8 cellular contexts compared by ENCODE assay signal in the genomic region with DNA sequence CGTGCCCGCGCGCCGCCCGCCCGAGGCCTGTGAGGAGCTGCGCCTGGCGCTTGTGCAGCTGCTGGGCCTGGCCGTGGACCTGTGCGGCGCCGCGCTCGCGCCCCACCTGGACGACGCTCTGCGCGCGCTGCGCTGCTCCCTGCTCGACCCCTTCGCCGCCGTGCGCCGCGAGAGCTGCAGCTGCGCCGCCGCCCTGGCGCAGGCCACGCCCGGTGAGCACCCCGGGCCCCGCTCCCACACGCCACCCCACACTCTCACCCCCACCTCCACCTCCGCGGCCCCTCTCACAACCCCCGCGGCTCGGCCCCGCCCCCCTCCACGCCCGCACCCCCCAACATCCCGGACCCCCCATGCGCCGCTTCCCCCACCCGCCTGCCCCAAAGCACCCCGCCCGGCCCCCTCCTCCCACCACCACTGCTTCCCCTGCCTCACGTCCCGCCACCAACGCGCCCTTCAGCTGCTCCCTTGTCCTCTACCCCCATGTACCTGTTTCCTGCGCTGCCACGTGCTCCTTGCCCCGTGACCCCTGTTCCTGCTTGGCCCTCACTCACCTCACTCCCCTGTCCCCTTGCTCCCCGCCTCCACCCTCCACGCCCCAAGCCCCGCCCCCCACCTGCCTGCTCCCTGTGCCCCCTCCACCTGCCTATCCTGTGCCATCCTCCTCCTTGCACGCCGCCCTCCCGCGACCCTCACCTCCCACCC. TPM values are rescaled to one million over a fixed set of nuclear protein-coding genes. Genes with fewer than 3 reads are reported as not detected.
A peak's percentile ranks its signal among the peaks of the same experiment; 100 is the strongest.
DNase-seq lines count a peak whose midpoint lies in the region; ATAC-seq, FAIRE-seq and TF ChIP-seq lines count a peak whose summit lies in the region.

A gene (minus strand): TSS at position 178 of the 702 bp plus-strand sequence. CDS start 15,776 bp downstream, outside the sequence.

- H3K27me3 ChIP-seq in ascending aorta (no peaks in the 10 kb centered on the region), iPS DF 6.9 (ENCODE audit: control insufficient read depth, insufficient read depth, low read length) (no peaks in the 10 kb centered on the region)

- H3K4me3 ChIP-seq in A549 = peak within 1 kb of the TSS; percentile 85
- peak within 1 kb of the TSS; percentile 78 to 97 for H3K4me3 ChIP-seq in ascending aorta
- peak within 1 kb of the TSS; percentile 68 for H3K4me3 ChIP-seq in iPS DF 6.9 (ENCODE audit: low read length)
- peak within 1 kb of the TSS; percentile 58 to 97 (median 91) for H3K4me3 ChIP-seq in skin epidermis

- no peak for FAIRE-seq in A549 (lab: Jason Lieb, UNC)

- 0% methylated on average over 8 of the region's 66 CpGs for WGBS in A549 (ENCODE audit: missing lambda C conversion rate)
- WGBS in iPS DF 6.9 (ENCODE audit: insufficient coverage, insufficient read length) = no CpG with 5 or more reads among the region's 66 CpGs

- CTCF ChIA-PET in A549 (lab: Yijun Ruan, JAX) = interaction anchor here (1.1 kb wide), 1 partner anchor 9 kb away, joined by 4 read pairs; no protein-coding TSS in a partner anchor

- TF ChIP-seq RAD21 in A549 (conservative IDR thresholded peaks at IDR 0.05 in 1 of 2, IDR thresholded peaks at IDR 0.05 in 1 of 2) = no peak

- no peak for TF ChIP-seq EP300 in A549 (IDR thresholded peaks at IDR 0.05)

- H3K4me2 ChIP-seq in A549 = peak within 1 kb of the TSS; percentile 84

- H3K9me3 ChIP-seq in A549 (peaks cover 37% of the 10 kb centered on the region), ascending aorta (no peaks in the 10 kb centered on the region), iPS DF 6.9 (ENCODE audit: control insufficient read depth, insufficient read depth, low read length) (no peaks in the 10 kb centered on the region)

- DNase-seq in A549 (ENCODE audit: low read depth in 1 of 2, low spot score in 1 of 2) = peak; percentile 32 to 42
- DNase-seq in ascending aorta (ENCODE audit: low spot score in 2 of 2) = no peak
- DNase-seq in iPS DF 6.9 (ENCODE audit: low read depth, low spot score) = no peak
- DNase-seq in activated gamma-delta T cell (lab: John Stamatoyannopoulos, UW) = no peak

- POLR2A ChIA-PET in A549 (lab: Yijun Ruan, JAX) = no interaction called here

- peaks cover 13% of the 10 kb centered on the region; the same call in 2 of the 3 replicates for H3K4me1 ChIP-seq in A549
- H3K4me1 ChIP-seq in ascending aorta = peaks cover 0 to 4% of the 10 kb centered on the region in 2 donors
- no peaks in the 10 kb centered on the region for H3K4me1 ChIP-seq in iPS DF 6.9 (ENCODE audit: control insufficient read depth, insufficient read depth, low read length)

- H3K36me3 ChIP-seq in ascending aorta = peaks cover 16 to 25% of the 10 kb centered on the region in 2 donors
- H3K36me3 ChIP-seq in iPS DF 6.9 (ENCODE audit: control insufficient read depth, insufficient read depth, low read length) = peaks cover 11% of the 10 kb centered on the region

- TF ChIP-seq CTCF in A549 (IDR thresholded peaks at IDR 0.05) (no peak), ascending aorta (IDR thresholded peaks at IDR 0.05) (no peak)

- ATAC-seq in A549 (peak; percentile 65 to 71), GM18867 (IDR thresholded peaks at IDR 0.05; ENCODE audit: unreplicated experiment) (peak; percentile 51), HG03045 (IDR thresholded peaks at IDR 0.05; ENCODE audit: unreplicated experiment) (peak; percentile 36)

- intact Hi-C loops in ascending aorta (cut with DNase I) = loop anchor here (2.0 to 5.0 kb wide), 3 partner anchors 45 to 405 kb away; a partner anchor contains a TSS

- H3K27ac ChIP-seq in A549 (peak within 1 kb of the TSS; percentile 91 to 98), ascending aorta (peak within 1 kb of the TSS; percentile 41 to 55), iPS DF 6.9 (ENCODE audit: low read length) (no peak within 1 kb of the TSS), skin epidermis (peak within 1 kb of the TSS; percentile 24 to 93 (median 76))

- TF ChIP-seq POLR2A in A549 (IDR thresholded peaks at IDR 0.05; ENCODE audit: low read length) = peak; percentile 49

TF ChIP-seq in A549, 52 proteins besides CTCF, POLR2A, EP300 and RAD21:
- TF ChIP-seq, protein P1, sequence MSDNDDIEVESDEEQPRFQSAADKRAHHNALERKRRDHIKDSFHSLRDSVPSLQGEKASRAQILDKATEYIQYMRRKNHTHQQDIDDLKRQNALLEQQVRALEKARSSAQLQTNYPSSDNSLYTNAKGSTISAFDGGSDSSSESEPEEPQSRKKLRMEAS (IDR thresholded peaks at IDR 0.05) = peak; percentile 29; the same call in 1 of the 2 replicates
- TF ChIP-seq, protein P2, sequence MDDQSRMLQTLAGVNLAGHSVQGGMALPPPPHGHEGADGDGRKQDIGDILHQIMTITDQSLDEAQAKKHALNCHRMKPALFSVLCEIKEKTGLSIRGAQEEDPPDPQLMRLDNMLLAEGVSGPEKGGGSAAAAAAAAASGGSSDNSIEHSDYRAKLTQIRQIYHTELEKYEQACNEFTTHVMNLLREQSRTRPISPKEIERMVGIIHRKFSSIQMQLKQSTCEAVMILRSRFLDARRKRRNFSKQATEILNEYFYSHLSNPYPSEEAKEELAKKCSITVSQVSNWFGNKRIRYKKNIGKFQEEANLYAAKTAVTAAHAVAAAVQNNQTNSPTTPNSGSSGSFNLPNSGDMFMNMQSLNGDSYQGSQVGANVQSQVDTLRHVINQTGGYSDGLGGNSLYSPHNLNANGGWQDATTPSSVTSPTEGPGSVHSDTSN (IDR thresholded peaks at IDR 0.05) = no peak
- no peak for TF ChIP-seq RARB (CRISPR knock-in tag; IDR thresholded peaks at IDR 0.05)

TF ChIP-seq in PFSK-1, 5 proteins besides CTCF, POLR2A, EP300 and RAD21:
- TF ChIP-seq, protein P3, sequence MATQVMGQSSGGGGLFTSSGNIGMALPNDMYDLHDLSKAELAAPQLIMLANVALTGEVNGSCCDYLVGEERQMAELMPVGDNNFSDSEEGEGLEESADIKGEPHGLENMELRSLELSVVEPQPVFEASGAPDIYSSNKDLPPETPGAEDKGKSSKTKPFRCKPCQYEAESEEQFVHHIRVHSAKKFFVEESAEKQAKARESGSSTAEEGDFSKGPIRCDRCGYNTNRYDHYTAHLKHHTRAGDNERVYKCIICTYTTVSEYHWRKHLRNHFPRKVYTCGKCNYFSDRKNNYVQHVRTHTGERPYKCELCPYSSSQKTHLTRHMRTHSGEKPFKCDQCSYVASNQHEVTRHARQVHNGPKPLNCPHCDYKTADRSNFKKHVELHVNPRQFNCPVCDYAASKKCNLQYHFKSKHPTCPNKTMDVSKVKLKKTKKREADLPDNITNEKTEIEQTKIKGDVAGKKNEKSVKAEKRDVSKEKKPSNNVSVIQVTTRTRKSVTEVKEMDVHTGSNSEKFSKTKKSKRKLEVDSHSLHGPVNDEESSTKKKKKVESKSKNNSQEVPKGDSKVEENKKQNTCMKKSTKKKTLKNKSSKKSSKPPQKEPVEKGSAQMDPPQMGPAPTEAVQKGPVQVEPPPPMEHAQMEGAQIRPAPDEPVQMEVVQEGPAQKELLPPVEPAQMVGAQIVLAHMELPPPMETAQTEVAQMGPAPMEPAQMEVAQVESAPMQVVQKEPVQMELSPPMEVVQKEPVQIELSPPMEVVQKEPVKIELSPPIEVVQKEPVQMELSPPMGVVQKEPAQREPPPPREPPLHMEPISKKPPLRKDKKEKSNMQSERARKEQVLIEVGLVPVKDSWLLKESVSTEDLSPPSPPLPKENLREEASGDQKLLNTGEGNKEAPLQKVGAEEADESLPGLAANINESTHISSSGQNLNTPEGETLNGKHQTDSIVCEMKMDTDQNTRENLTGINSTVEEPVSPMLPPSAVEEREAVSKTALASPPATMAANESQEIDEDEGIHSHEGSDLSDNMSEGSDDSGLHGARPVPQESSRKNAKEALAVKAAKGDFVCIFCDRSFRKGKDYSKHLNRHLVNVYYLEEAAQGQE (IDR thresholded peaks at IDR 0.05; ENCODE audit: insufficient read depth in 1 of 2, low read depth in 2 of 2, low read length in 2 of 2) = no peak
- peak; percentile 14 for TF ChIP-seq FOXP2 (optimal IDR thresholded peaks at IDR 0.05; ENCODE audit: borderline replicate concordance, extremely low read depth, extremely low read length, insufficient read depth)
- TF ChIP-seq TAF1 (IDR thresholded peaks at IDR 0.05; ENCODE audit: borderline replicate concordance, insufficient read depth, low read length) = no peak
- no peak for TF ChIP-seq POLR2AphosphoS5 (IDR thresholded peaks at IDR 0.05; ENCODE audit: low read depth, low read length)
- TF ChIP-seq SIN3A (IDR thresholded peaks at IDR 0.05; ENCODE audit: borderline replicate concordance, insufficient read depth, low read length) = no peak
TF ChIP-seq in PFSK-1: peak in this region for 1.

RNA-seq across cellular contexts. Expression of the gene that starts here (rescaled TPM):
- polyA plus RNA-seq in A549 (2011; rRNA removed) (8.5 and 10.1 TPM in 2 replicates), A549 (2017; fragmentation: RNase III; extraction: RNeasy Plus Mini Kit Qiagen cat#74134 plus additional on column Dnase treatment) (32.0 to 35.7 TPM (median 33.7 TPM) in 3 replicates)
- polyA plus RNA-seq in A549 (2012; cell fraction: cytosol; rRNA removed) = 16.8 and 20.8 TPM in 2 replicates
- 24.3 and 24.6 TPM in 2 replicates for polyA plus RNA-seq in A549 (2012; cell fraction: nucleus; rRNA removed)
- polyA minus RNA-seq in A549 (2011; rRNA and poly(A)+ RNA removed) = 17.2 and 19.1 TPM in 2 replicates
- polyA plus RNA-seq in PFSK-1 (2012; ENCODE audit: insufficient read length, low read depth) = 26.3 TPM
- 13.0 TPM for total RNA-seq in ascending aorta

Comparison
In these comparisons a context has a peak if more than half of its experiments do, and no peak if none do; other contexts are left out.
1. DNase-seq: peak in A549 (2 of 2); none in ascending aorta (0 of 2), iPS DF 6.9 (single experiment) and activated gamma-delta T cell (single experiment).
2. Peak in every context shown above with its lines, with median percentiles within 50 percentile points of each other: ATAC-seq and H3K4me3 ChIP-seq.